Comparison of ENCODE assay signal across 23 cellular contexts in the genomic region with DNA sequence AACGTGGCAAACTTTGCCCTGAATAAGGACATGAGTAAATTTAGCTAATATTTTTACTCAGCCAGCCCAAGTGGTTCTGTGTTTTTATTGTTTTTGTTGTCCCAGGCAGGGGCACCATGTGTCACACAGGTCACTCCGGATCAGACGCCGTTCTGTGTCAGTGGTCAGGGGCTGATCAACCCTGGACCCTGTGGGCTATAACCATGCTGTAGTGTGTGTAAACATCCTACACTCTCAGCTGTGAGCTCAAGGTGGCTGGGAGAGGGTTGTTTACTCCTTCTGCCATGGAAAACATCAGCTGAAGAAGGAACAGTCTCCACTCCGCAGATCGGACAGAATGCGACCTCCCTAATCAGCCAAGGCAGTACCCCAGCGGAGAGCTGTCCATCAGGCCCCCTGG.
"Had no signal": no experiment of that assay in that cellular context is flagged by ENCODE, and none has a peak within 500 bp of the region (broad histone marks: within the 10 kb centered on the region; RNA-seq: fewer than 3 reads in every experiment).

No MANE protein-coding gene starts in this region.

- DNase-seq: activated CD4-positive, alpha-beta T cell treated with anti-CD3 and anti-CD28 coated beads for 4 hours; activated CD4-positive, alpha-beta T cell treated with anti-CD3 and anti-CD28 coated beads, Interleukin-2, amount 50 U/mL, for 4 hours; activated CD8-positive, alpha-beta memory T cell treated with anti-CD3 and anti-CD28 coated beads, Interleukin-2, amount 50 U/mL, for 48 hours; activated CD8-positive, alpha-beta T cell treated with anti-CD3 and anti-CD28 coated beads, Interleukin-2, amount 10 ng/mL, durations not matched to agents 7 days and 5 days; activated effector memory CD4-positive, alpha-beta T cell treated with anti-CD3 and anti-CD28 coated beads, Interleukin-2, amount 50 U/mL, for 16 hours; activated naive CD4-positive, alpha-beta T cell treated with Interleukin-2 at 50 U/mL for 16 hours; activated T-cell treated with anti-CD3 and anti-CD28 coated beads, Interleukin-2, amount 50 U/mL, for 4 hours; brain microvascular endothelial cell; Kasumi-1; NCI-H146; NCI-H187 treated with DMSO at 0.1 percent for 48 hours; NCI-H2081 treated with DMSO at 0.1 percent for 48 hours; NCI-H446; NCI-H524; Peyer's patch; Right ventricle myocardium superior had no signal

- H3K9me3 Mint-ChIP-seq: activated T-cell treated with anti-CD3 and anti-CD28 coated beads, Interleukin-2, amount 50 U/mL, for 4 hours; T-helper 1 cell treated with Interleukin-12 subunit alpha and Interleukin-12 subunit beta and Interleukin-4 antibody, amounts not matched to agents 30 μg/mL and 1 μg/mL, for 36 hours had no signal

- H3K27ac ChIP-seq: brain microvascular endothelial cell, Peyer's patch, RWPE1, SJSA1 had no signal

- H3K4me3 Mint-ChIP-seq: activated CD8-positive, alpha-beta T cell treated with anti-CD3 and anti-CD28 coated beads, Interleukin-2, amount 10 ng/mL, durations not matched to agents 7 days and 5 days; activated naive CD8-positive, alpha-beta T cell; activated T-cell treated with anti-CD3 and anti-CD28 coated beads, Interleukin-2, amount 50 U/mL, for 4 hours; T-helper 1 cell treated with Interleukin-12 subunit alpha and Interleukin-12 subunit beta and Interleukin-4 antibody, amounts not matched to agents 30 μg/mL and 1 μg/mL, for 36 hours had no signal

- ATAC-seq: activated CD4-positive, CD25-positive, alpha-beta regulatory T cell treated with anti-CD3 and anti-CD28 coated beads, Interleukin-2, amount 50 U/mL, for 24 hours; activated CD8-positive, alpha-beta T cell treated with anti-CD3 and anti-CD28 coated beads, Interleukin-2, amount 10 ng/mL, durations not matched to agents 7 days and 5 days; activated T-cell treated with anti-CD3 and anti-CD28 coated beads, Interleukin-2, amount 50 U/mL, for 4 hours; K562; SK-N-SH treated with all-trans-retinoic acid at 6 μM for 48 hours had no signal

- H3K27me3 Mint-ChIP-seq: activated naive CD8-positive, alpha-beta T cell had no signal

- H3K27me3 ChIP-seq: brain microvascular endothelial cell, Peyer's patch, SJSA1 had no signal

- H3K4me3 ChIP-seq: K562, Peyer's patch, SJSA1 had no signal

- H3K4me1 ChIP-seq: Peyer's patch, SJSA1 had no signal

- H3K9me3 ChIP-seq: Peyer's patch, SJSA1 had no signal

- H3K27ac Mint-ChIP-seq: activated CD8-positive, alpha-beta T cell treated with anti-CD3 and anti-CD28 coated beads, Interleukin-2, amount 10 ng/mL, durations not matched to agents 7 days and 5 days; activated naive CD8-positive, alpha-beta T cell had no signal
